Comparison of ENCODE assay signal across 16 cellular contexts in the genomic region with DNA sequence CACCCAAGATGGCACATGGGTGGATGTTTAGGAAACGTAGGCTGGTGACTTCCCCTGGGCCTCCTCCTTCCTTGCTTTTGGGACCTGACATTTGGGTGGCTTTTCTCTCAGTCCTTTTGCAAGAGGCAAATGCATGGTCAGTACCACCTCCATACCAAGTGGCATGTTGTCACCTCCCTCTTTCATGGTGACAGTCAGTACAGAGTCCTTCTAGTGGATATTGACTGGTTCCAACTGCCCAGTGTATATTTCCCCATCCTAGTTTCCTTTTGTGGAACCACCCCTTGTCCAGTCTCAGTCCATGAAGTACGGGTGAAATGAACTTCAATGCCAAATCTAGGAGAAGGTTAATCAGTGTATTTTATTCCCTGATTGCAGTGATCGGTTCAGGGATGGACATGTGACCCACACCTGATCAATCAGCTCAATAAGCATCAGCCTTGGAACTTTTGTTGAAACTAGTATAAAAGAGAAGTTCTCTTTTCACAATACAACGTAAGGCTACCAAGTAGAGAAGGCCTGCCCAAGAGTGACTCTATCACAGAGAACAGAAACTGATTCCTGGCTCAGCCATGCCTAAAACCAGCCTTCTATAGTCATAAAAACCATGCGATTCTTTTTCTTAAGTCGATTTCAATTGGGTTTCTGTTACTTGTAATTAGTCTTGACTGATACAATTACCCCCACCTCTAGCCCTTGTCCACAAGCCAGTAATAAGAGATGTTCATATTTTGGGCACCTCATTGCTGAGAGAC.
DNase-seq lines count a peak whose midpoint lies in the region; ATAC-seq and TF ChIP-seq lines count a peak whose summit lies in the region.
"Had no signal": no experiment of that assay in that cellular context is flagged by ENCODE, and none has a peak within 500 bp of the region (broad histone marks: within the 10 kb centered on the region; RNA-seq: fewer than 3 reads in every experiment).

No MANE protein-coding gene starts in this region.

- H3K36me3 ChIP-seq in upper lobe of right lung, result no peaks in the 10 kb centered on the region
- no peaks in the 10 kb centered on the region for H3K36me3 ChIP-seq in CD8-positive, alpha-beta T cell (ENCODE audit: insufficient read depth, low read length)
- H3K36me3 ChIP-seq: brain microvascular endothelial cell had no signal

- H3K36me3 Mint-ChIP-seq in CD8-positive, alpha-beta T cell, result no peaks in the 10 kb centered on the region

- H3K4me3 Mint-ChIP-seq in CD8-positive, alpha-beta T cell, result no peak overlapping the region

- ATAC-seq in HG02642 (IDR thresholded peaks at IDR 0.05; ENCODE audit: poor library complexity, unreplicated experiment) (peak; percentile 98), HG03439 (IDR thresholded peaks at IDR 0.05; ENCODE audit: unreplicated experiment) (peak; percentile 98), upper lobe of right lung (peak; percentile 56)
- no peak for ATAC-seq in CD8-positive, alpha-beta T cell

- H3K4me3 ChIP-seq in upper lobe of right lung, result no peak overlapping the region
- H3K4me3 ChIP-seq in CD8-positive, alpha-beta T cell (ENCODE audit: low read depth, low read length), result no peak overlapping the region
- H3K4me3 ChIP-seq: testis had no signal

- H3K27ac ChIP-seq in upper lobe of right lung, result no peak overlapping the region
- H3K27ac ChIP-seq in CD8-positive, alpha-beta T cell (ENCODE audit: low read depth, low read length), result no peak overlapping the region
- H3K27ac ChIP-seq: 22Rv1, brain microvascular endothelial cell, testis had no signal

- H3K9me3 ChIP-seq in upper lobe of right lung, result no peaks in the 10 kb centered on the region
- H3K9me3 ChIP-seq in CD8-positive, alpha-beta T cell (ENCODE audit: low read length), result no peaks in the 10 kb centered on the region
- H3K9me3 ChIP-seq: testis had no signal

- no peak overlapping the region for H3K27ac Mint-ChIP-seq in CD8-positive, alpha-beta T cell

- H3K4me1 Mint-ChIP-seq in CD8-positive, alpha-beta T cell (ENCODE audit: low read depth), result peaks cover 11% of the 10 kb centered on the region

- intact Hi-C loops in upper lobe of right lung (cut with DNase I), result no loop called here
- intact Hi-C loops in CD8-positive, alpha-beta T cell (cut with DNase I, micrococcal nuclease), result no loop called here

- DNase-seq in NOMO-1 treated with DMSO at 0.1 percent for 48 hours (lab: John Stamatoyannopoulos, UW; ENCODE audit: unreplicated experiment) (peak; percentile 13), NOMO-1 treated with dmso at 0.1 percent for 144 hours (lab: John Stamatoyannopoulos, UW; ENCODE audit: unreplicated experiment) (no peak), upper lobe of right lung (no peak), C1 segment of cervical spinal cord (lab: John Stamatoyannopoulos, UW) (no peak), HuH-7 (ENCODE audit: low spot score) (no peak)
- no peak for DNase-seq in CD8-positive, alpha-beta T cell
- DNase-seq: brain microvascular endothelial cell; DMS79 treated with DMSO at 0.1 percent for 48 hours; kidney glomerular epithelial cell; NCI-H524 treated with DMSO at 0.1 percent for 48 hours; stimulated activated CD4-positive, alpha-beta T cell treated with anti-CD3 and anti-CD28 coated beads, Interleukin-4, amount 100 ng/mL, for 1 hour; SW 1271; testis had no signal

- CTCF ChIA-PET in CD8-positive, alpha-beta T cell (lab: Charles Lee), result no interaction called here

- H3K4me1 ChIP-seq in upper lobe of right lung, result peaks cover 29% of the 10 kb centered on the region
- H3K4me1 ChIP-seq in CD8-positive, alpha-beta T cell (ENCODE audit: insufficient read depth, low read length), result peaks cover 7% of the 10 kb centered on the region

- no peak for TF ChIP-seq CTCF in upper lobe of right lung (IDR thresholded peaks at IDR 0.05)
- no peak for TF ChIP-seq CTCF in CD8-positive, alpha-beta T cell (IDR thresholded peaks at IDR 0.05)

- no peaks in the 10 kb centered on the region for H3K27me3 ChIP-seq in upper lobe of right lung
- H3K27me3 ChIP-seq in CD8-positive, alpha-beta T cell (ENCODE audit: insufficient read depth, low read length), result no peaks in the 10 kb centered on the region
- H3K27me3 ChIP-seq: brain microvascular endothelial cell, testis had no signal

- no peaks in the 10 kb centered on the region for H3K9me3 Mint-ChIP-seq in CD8-positive, alpha-beta T cell

- POLR2A ChIA-PET in CD8-positive, alpha-beta T cell (lab: Charles Lee), result no interaction called here

- H3K27me3 Mint-ChIP-seq in CD8-positive, alpha-beta T cell (ENCODE audit: low read depth), result no peaks in the 10 kb centered on the region
